11 cellular contexts compared by ENCODE assay signal in genomic region chr7:96303686-96304443, GRCh38. TPM values are rescaled to one million over a fixed set of nuclear protein-coding genes. Genes with fewer than 3 reads are reported as not detected.
DNase-seq lines count a peak whose midpoint lies in the region; ATAC-seq and TF ChIP-seq lines count a peak whose summit lies in the region.
"Had no signal": no experiment of that assay in that cellular context is flagged by ENCODE, and none has a peak within 500 bp of the region (broad histone marks: within the 10 kb centered on the region; RNA-seq: fewer than 3 reads in every experiment).

No MANE protein-coding gene starts in this region.

- no peaks in the 10 kb centered on the region for H3K36me3 ChIP-seq in RWPE2 (ENCODE audit: low read depth)
- no peaks in the 10 kb centered on the region for H3K36me3 ChIP-seq in suprapubic skin
- H3K36me3 ChIP-seq: BE2C had no signal

- peaks cover 13% of the 10 kb centered on the region for H3K36me3 Mint-ChIP-seq in activated CD8-positive, alpha-beta T cell treated with anti-CD3 and anti-CD28 coated beads for 36 hours (ENCODE audit: low read depth)
- H3K36me3 Mint-ChIP-seq in activated CD8-positive, alpha-beta T cell treated with anti-CD3 and anti-CD28 coated beads, Interleukin-2, amount 10 ng/mL, durations not matched to agents 7 days and 5 days (ENCODE audit: low read depth): peaks cover 3% of the 10 kb centered on the region

- H3K4me3 ChIP-seq in RWPE2 (ENCODE audit: severe bottlenecking) (no peak overlapping the region), foreskin fibroblast (ENCODE audit: low read depth in 1 of 2, low read length in 2 of 2) (no peak overlapping the region), suprapubic skin (no peak overlapping the region)
- H3K4me3 ChIP-seq: body of pancreas had no signal

- 58% methylated on average over 5 of the region's 5 CpGs for WGBS in suprapubic skin

- POLR2A ChIA-PET in activated CD8-positive, alpha-beta T cell treated with anti-CD3 and anti-CD28 coated beads for 36 hours (lab: Charles Lee): interaction anchor here (0.6 to 1.3 kb wide), 3 partner anchors 16 to 1554 kb away, joined by 3 to 4 read pairs (median 3); no protein-coding TSS in a partner anchor
- POLR2A ChIA-PET in activated CD8-positive, alpha-beta T cell treated with anti-CD3 and anti-CD28 coated beads, Interleukin-2, amount 10 ng/mL, durations not matched to agents 7 days and 5 days (lab: Charles Lee): no interaction called here

- no peaks in the 10 kb centered on the region for H3K27me3 Mint-ChIP-seq in activated CD8-positive, alpha-beta T cell treated with anti-CD3 and anti-CD28 coated beads for 36 hours
- no peaks in the 10 kb centered on the region for H3K27me3 Mint-ChIP-seq in activated CD8-positive, alpha-beta T cell treated with anti-CD3 and anti-CD28 coated beads, Interleukin-2, amount 10 ng/mL, durations not matched to agents 7 days and 5 days (ENCODE audit: low read depth)

- peaks cover 50% of the 10 kb centered on the region for H3K4me1 Mint-ChIP-seq in activated CD8-positive, alpha-beta T cell treated with anti-CD3 and anti-CD28 coated beads for 36 hours (ENCODE audit: low read depth)
- H3K4me1 Mint-ChIP-seq in activated CD8-positive, alpha-beta T cell treated with anti-CD3 and anti-CD28 coated beads, Interleukin-2, amount 10 ng/mL, durations not matched to agents 7 days and 5 days (ENCODE audit: low read depth): peaks cover 29% of the 10 kb centered on the region

- peak overlapping the region; percentile 74 for H3K27ac ChIP-seq in RWPE2 (ENCODE audit: poor library complexity, severe bottlenecking)
- H3K27ac ChIP-seq in suprapubic skin: peak overlapping the region; percentile 28

- intact Hi-C loops in activated CD8-positive, alpha-beta T cell treated with anti-CD3 and anti-CD28 coated beads for 36 hours (cut with micrococcal nuclease): loop anchor here (2.0 kb wide), 1 partner anchor 17 kb away; no protein-coding TSS in a partner anchor

- no peak for TF ChIP-seq CTCF in activated CD8-positive, alpha-beta T cell treated with anti-CD3 and anti-CD28 coated beads for 36 hours (IDR thresholded peaks at IDR 0.05)
- TF ChIP-seq CTCF in RWPE2 (IDR thresholded peaks at IDR 0.05; ENCODE audit: poor library complexity, severe bottlenecking): no peak
- TF ChIP-seq CTCF in foreskin fibroblast (IDR thresholded peaks at IDR 0.05; ENCODE audit: low read depth, low read length): no peak
- no peak for TF ChIP-seq CTCF in suprapubic skin (IDR thresholded peaks at IDR 0.05)

- H3K9me3 ChIP-seq in RWPE2 (ENCODE audit: severe bottlenecking) (no peaks in the 10 kb centered on the region), suprapubic skin (no peaks in the 10 kb centered on the region)
- H3K9me3 ChIP-seq: BE2C, body of pancreas had no signal

- no peaks in the 10 kb centered on the region for H3K9me3 Mint-ChIP-seq in activated CD8-positive, alpha-beta T cell treated with anti-CD3 and anti-CD28 coated beads for 36 hours
- no peaks in the 10 kb centered on the region for H3K9me3 Mint-ChIP-seq in activated CD8-positive, alpha-beta T cell treated with anti-CD3 and anti-CD28 coated beads, Interleukin-2, amount 10 ng/mL, durations not matched to agents 7 days and 5 days (ENCODE audit: insufficient read depth)

- peak; percentile 90 for ATAC-seq in activated CD8-positive, alpha-beta T cell treated with anti-CD3 and anti-CD28 coated beads for 36 hours
- no peak for ATAC-seq in activated CD8-positive, alpha-beta T cell treated with anti-CD3 and anti-CD28 coated beads, Interleukin-2, amount 10 ng/mL, durations not matched to agents 7 days and 5 days
- peak; percentile 63 for ATAC-seq in RWPE2 (ENCODE audit: low read depth)
- ATAC-seq in GM19395 (IDR thresholded peaks at IDR 0.05; ENCODE audit: unreplicated experiment): no peak
- ATAC-seq in GM18520 (IDR thresholded peaks at IDR 0.05; ENCODE audit: unreplicated experiment): no peak

- TF ChIP-seq POLR2A in suprapubic skin (IDR thresholded peaks at IDR 0.05): no peak

- CTCF ChIA-PET in activated CD8-positive, alpha-beta T cell treated with anti-CD3 and anti-CD28 coated beads for 36 hours (lab: Charles Lee): interaction anchor here (1.6 to 2.3 kb wide), 2 partner anchors 17 to 18 kb away, joined by 3 to 6 read pairs; no protein-coding TSS in a partner anchor
- CTCF ChIA-PET in activated CD8-positive, alpha-beta T cell treated with anti-CD3 and anti-CD28 coated beads, Interleukin-2, amount 10 ng/mL, durations not matched to agents 7 days and 5 days (lab: Charles Lee): no interaction called here

- TF ChIP-seq EP300 in suprapubic skin (IDR thresholded peaks at IDR 0.05): no peak

- H3K4me1 ChIP-seq in RWPE2 (ENCODE audit: insufficient read depth, poor library complexity, severe bottlenecking) (peaks cover 34% of the 10 kb centered on the region), suprapubic skin (peaks cover 23% of the 10 kb centered on the region)

- H3K27ac Mint-ChIP-seq in activated CD8-positive, alpha-beta T cell treated with anti-CD3 and anti-CD28 coated beads for 36 hours: peak overlapping the region; percentile 80
- no peak overlapping the region for H3K27ac Mint-ChIP-seq in activated CD8-positive, alpha-beta T cell treated with anti-CD3 and anti-CD28 coated beads, Interleukin-2, amount 10 ng/mL, durations not matched to agents 7 days and 5 days

- DNase-seq in activated CD8-positive, alpha-beta T cell treated with anti-CD3 and anti-CD28 coated beads for 36 hours: no peak
- DNase-seq in activated CD8-positive, alpha-beta T cell treated with anti-CD3 and anti-CD28 coated beads, Interleukin-2, amount 10 ng/mL, durations not matched to agents 7 days and 5 days: no peak
- no peak for DNase-seq in RWPE2 (ENCODE audit: low spot score)
- peak; percentile 32 to 47 for DNase-seq in foreskin fibroblast
- DNase-seq in suprapubic skin (ENCODE audit: low spot score in 2 of 2): no peak
- DNase-seq in NCI-H1930 (lab: John Stamatoyannopoulos, UW): no peak
- DNase-seq: BE2C; stimulated activated CD4-positive, alpha-beta T cell treated with anti-CD3 and anti-CD28 coated beads, Interleukin-4, amount 100 ng/mL, for 1 hour had no signal

- peak overlapping the region; percentile 15 for H3K4me3 Mint-ChIP-seq in activated CD8-positive, alpha-beta T cell treated with anti-CD3 and anti-CD28 coated beads for 36 hours
- H3K4me3 Mint-ChIP-seq in activated CD8-positive, alpha-beta T cell treated with anti-CD3 and anti-CD28 coated beads, Interleukin-2, amount 10 ng/mL, durations not matched to agents 7 days and 5 days: no peak overlapping the region

- no peaks in the 10 kb centered on the region for H3K27me3 ChIP-seq in RWPE2 (ENCODE audit: insufficient read depth, poor library complexity, severe bottlenecking)
- H3K27me3 ChIP-seq in suprapubic skin: no peaks in the 10 kb centered on the region
- H3K27me3 ChIP-seq: BE2C, body of pancreas had no signal

RNA-seq across cellular contexts. Expression of gene SLC25A13, which starts 18.0 kb away (rescaled TPM):
- 1 to 10 TPM; 7.3 to 9.0 TPM for total RNA-seq in activated CD8-positive, alpha-beta T cell treated with anti-CD3 and anti-CD28 coated beads for 36 hours
- total RNA-seq in activated CD8-positive, alpha-beta T cell treated with anti-CD3 and anti-CD28 coated beads, Interleukin-2, amount 10 ng/mL, durations not matched to agents 7 days and 5 days: 10 to 100 TPM in 1 of 2 experiments, 1 to 10 TPM in 1; 8.9 to 12.0 TPM
- 10 to 100 TPM; 35.6 to 55.8 (median 42.5) TPM for total RNA-seq in suprapubic skin

Comparison
In these comparisons a context has a peak if more than half of its experiments do, and no peak if none do; other contexts are left out.
1. ATAC-seq: peak in activated CD8-positive, alpha-beta T cell treated with anti-CD3 and anti-CD28 coated beads for 36 hours (single experiment) and RWPE2 (single experiment); none in activated CD8-positive, alpha-beta T cell treated with anti-CD3 and anti-CD28 coated beads, Interleukin-2, amount 10 ng/mL, durations not matched to agents 7 days and 5 days (single experiment), GM19395 (single experiment) and GM18520 (single experiment).
2. DNase-seq: peak in foreskin fibroblast (2 of 2); none in activated CD8-positive, alpha-beta T cell treated with anti-CD3 and anti-CD28 coated beads for 36 hours (single experiment), activated CD8-positive, alpha-beta T cell treated with anti-CD3 and anti-CD28 coated beads, Interleukin-2, amount 10 ng/mL, durations not matched to agents 7 days and 5 days (single experiment), RWPE2 (single experiment), suprapubic skin (0 of 2) and NCI-H1930 (0 of 2).